Comparison of ENCODE assay signal across 33 cellular contexts in the genomic region with DNA sequence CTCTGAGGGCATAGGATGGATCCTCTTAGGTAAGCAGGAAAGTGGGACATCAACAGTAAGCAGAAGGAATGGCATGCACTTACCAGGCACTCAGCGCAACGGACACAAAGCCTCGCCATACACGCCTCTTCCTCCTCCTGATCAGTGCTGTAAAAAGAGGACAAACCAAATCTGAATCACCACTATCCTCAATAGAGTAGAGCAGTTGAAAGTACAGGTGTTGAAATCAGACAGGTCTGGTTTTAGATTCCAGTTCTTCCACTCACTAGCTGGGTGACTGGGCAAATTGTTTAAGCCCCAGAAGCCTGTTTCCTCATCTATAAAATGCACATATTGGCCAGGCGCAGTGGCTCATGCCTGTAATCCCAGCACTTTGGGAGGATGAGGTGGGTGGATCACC. TPM values are rescaled to one million over a fixed set of nuclear protein-coding genes. Genes with fewer than 3 reads are reported as not detected.
A peak's percentile ranks its signal among the peaks of the same experiment; 100 is the strongest.
DNase-seq lines count a peak whose midpoint lies in the region; ATAC-seq, FAIRE-seq and TF ChIP-seq lines count a peak whose summit lies in the region.
"Had no signal": no experiment of that assay in that cellular context is flagged by ENCODE, and none has a peak within 500 bp of the region (broad histone marks: within the 10 kb centered on the region; RNA-seq: fewer than 3 reads in every experiment).

No MANE protein-coding gene starts in this region.

- POLR2A ChIA-PET in PC-9 (lab: Charles Lee; ENCODE audit: unreplicated experiment): interaction anchor here (0.6 kb wide), 1 partner anchor 18 kb away, joined by 3 read pairs; no protein-coding TSS in a partner anchor

- TF ChIP-seq CTCF in PC-9 (conservative IDR thresholded peaks at IDR 0.05): no peak
- peak; percentile 17 for TF ChIP-seq CTCF in bronchial epithelial cell (IDR thresholded peaks at IDR 0.05; ENCODE audit: insufficient read depth, low read length, severe bottlenecking)
- no peak for TF ChIP-seq CTCF in type B pancreatic cell (conservative IDR thresholded peaks at IDR 0.05)

- intact Hi-C loops in PC-9 (cut with micrococcal nuclease; ENCODE audit: unreplicated experiment): loop anchor here (1.0 kb wide), 1 partner anchor 8 kb away; no protein-coding TSS in a partner anchor

- CTCF ChIA-PET in PC-9 (lab: Charles Lee): no interaction called here

- peak overlapping the region; percentile 50 for H3K4me3 Mint-ChIP-seq in activated T-cell treated with anti-CD3 and anti-CD28 coated beads, Interleukin-2, amount 50 U/mL, for 24 hours
- H3K4me3 Mint-ChIP-seq in type B pancreatic cell: no peak overlapping the region
- H3K4me3 Mint-ChIP-seq: dendritic cell treated with granulocyte-macrophage colony-stimulating factor and Interleukin-4, amounts not matched to agents 40 ng/mL and 50 ng/mL, for 4 days; naive B cell; stimulated activated naive B cell treated with anti-CD40 and anti-IgM and Interleukin-4, amounts not matched to agents 10 μg/mL and 1 μg/mL and 100 μg/mL, for 72 hours; WTC11 had no signal

- H2AFZ ChIP-seq in PC-9: no peak overlapping the region

- H3K4me2 ChIP-seq in PC-9: peak overlapping the region; percentile 42
- H3K4me2 ChIP-seq: BLaER1, KMS-11, SK-N-SH had no signal

- no TSS peak for BruUV-seq in PC-9 (replicated peaks; lab: Mats Ljungman, UMichigan)

- peaks cover 33% of the 10 kb centered on the region for H3K4me1 ChIP-seq in PC-9 (replicated peaks; ENCODE audit: insufficient read depth)
- H3K4me1 ChIP-seq: transverse colon had no signal

- H3K4me3 ChIP-seq in PC-9 (no peak overlapping the region), bronchial epithelial cell (ENCODE audit: low read depth, low read length) (no peak overlapping the region)
- H3K4me3 ChIP-seq: BLaER1, heart left ventricle, skin epidermis, transverse colon had no signal

- peaks cover 2% of the 10 kb centered on the region for H3K9me3 Mint-ChIP-seq in activated T-cell treated with anti-CD3 and anti-CD28 coated beads, Interleukin-2, amount 50 U/mL, for 24 hours
- no peaks in the 10 kb centered on the region for H3K9me3 Mint-ChIP-seq in type B pancreatic cell
- H3K9me3 Mint-ChIP-seq: dendritic cell treated with granulocyte-macrophage colony-stimulating factor and Interleukin-4, amounts not matched to agents 40 ng/mL and 50 ng/mL, for 4 days; naive B cell; stimulated activated naive B cell treated with anti-CD40 and anti-IgM and Interleukin-4, amounts not matched to agents 10 μg/mL and 1 μg/mL and 100 μg/mL, for 72 hours; WTC11 had no signal

- peaks cover 26% of the 10 kb centered on the region for H3K36me3 Mint-ChIP-seq in activated T-cell treated with anti-CD3 and anti-CD28 coated beads, Interleukin-2, amount 50 U/mL, for 24 hours (ENCODE audit: low read depth)
- no peaks in the 10 kb centered on the region for H3K36me3 Mint-ChIP-seq in type B pancreatic cell
- H3K36me3 Mint-ChIP-seq: WTC11 had no signal

- H3K27me3 ChIP-seq in PC-9 (ENCODE audit: insufficient read depth, low read depth) (no peaks in the 10 kb centered on the region), bronchial epithelial cell (ENCODE audit: control insufficient read depth, insufficient read depth, low read length) (no peaks in the 10 kb centered on the region)
- H3K27me3 ChIP-seq: BLaER1, heart left ventricle, transverse colon had no signal

- H3K27ac Mint-ChIP-seq in activated T-cell treated with anti-CD3 and anti-CD28 coated beads, Interleukin-2, amount 50 U/mL, for 24 hours: peak overlapping the region; percentile 95
- peak overlapping the region; percentile 60 for H3K27ac Mint-ChIP-seq in type B pancreatic cell
- H3K27ac Mint-ChIP-seq: naive B cell; stimulated activated naive B cell treated with anti-CD40 and anti-IgM and Interleukin-4, amounts not matched to agents 10 μg/mL and 1 μg/mL and 100 μg/mL, for 72 hours; WTC11 had no signal

- no peaks in the 10 kb centered on the region for H3K27me3 Mint-ChIP-seq in activated T-cell treated with anti-CD3 and anti-CD28 coated beads, Interleukin-2, amount 50 U/mL, for 24 hours
- peaks cover 3% of the 10 kb centered on the region for H3K27me3 Mint-ChIP-seq in type B pancreatic cell
- H3K27me3 Mint-ChIP-seq: dendritic cell treated with granulocyte-macrophage colony-stimulating factor and Interleukin-4, amounts not matched to agents 40 ng/mL and 50 ng/mL, for 4 days; naive B cell; stimulated activated naive B cell treated with anti-CD40 and anti-IgM and Interleukin-4, amounts not matched to agents 10 μg/mL and 1 μg/mL and 100 μg/mL, for 72 hours had no signal

- no peaks in the 10 kb centered on the region for H3K9me3 ChIP-seq in PC-9 (ENCODE audit: insufficient read depth, low read depth)
- H3K9me3 ChIP-seq: BLaER1, heart left ventricle, SK-N-SH, transverse colon had no signal

- peaks cover 24% of the 10 kb centered on the region for H3F3A ChIP-seq in PC-9 (ENCODE audit: insufficient read depth, low read depth)

- peak; percentile 98 for FAIRE-seq in bronchial epithelial cell (lab: Jason Lieb, UNC)
- FAIRE-seq: D721Med had no signal

- peaks cover 60% of the 10 kb centered on the region for H3K4me1 Mint-ChIP-seq in activated T-cell treated with anti-CD3 and anti-CD28 coated beads, Interleukin-2, amount 50 U/mL, for 24 hours (ENCODE audit: low read depth)
- no peaks in the 10 kb centered on the region for H3K4me1 Mint-ChIP-seq in type B pancreatic cell (ENCODE audit: unreplicated experiment)

- ATAC-seq in HG03469 (IDR thresholded peaks at IDR 0.05; ENCODE audit: unreplicated experiment) (no peak), GM21619 (IDR thresholded peaks at IDR 0.05; ENCODE audit: unreplicated experiment) (no peak)
- ATAC-seq: heart left ventricle; left cardiac atrium; stimulated activated naive B cell treated with anti-CD40 and anti-IgM and Interleukin-4, amounts not matched to agents 10 μg/mL and 1 μg/mL and 100 μg/mL, for 72 hours; WTC11 had no signal

- H3K27ac ChIP-seq in PC-9: peak overlapping the region; percentile 85
- H3K27ac ChIP-seq: BLaER1, KMS-11, transverse colon had no signal

- H3K9me2 ChIP-seq in PC-9 (ENCODE audit: insufficient read depth): no peaks in the 10 kb centered on the region
- H3K9me2 ChIP-seq: SK-N-SH had no signal

- no peaks in the 10 kb centered on the region for H3K79me2 ChIP-seq in PC-9 (ENCODE audit: low read depth)

- H3K36me3 ChIP-seq in PC-9 (ENCODE audit: low read depth) (peaks cover 19% of the 10 kb centered on the region), bronchial epithelial cell (ENCODE audit: control insufficient read depth, insufficient read depth, low read length) (peaks cover 4% of the 10 kb centered on the region)
- H3K36me3 ChIP-seq: BLaER1 had no signal

- no peak for DNase-seq in activated T-cell treated with anti-CD3 and anti-CD28 coated beads, Interleukin-2, amount 50 U/mL, for 24 hours
- DNase-seq in activated T-cell treated with anti-CD3 and anti-CD28 coated beads, Interleukin-2, amount 50 U/mL, for 48 hours: no peak
- DNase-seq in PC-9: peak; percentile 37 to 99
- peak; percentile 89 for DNase-seq in bronchial epithelial cell (ENCODE audit: low read depth)
- no peak for DNase-seq in type B pancreatic cell (ENCODE audit: extremely low spot score, unreplicated experiment)
- no peak for DNase-seq in germinal center (ENCODE audit: low spot score)
- DNase-seq: ACHN; activated CD8-positive, alpha-beta memory T cell treated with anti-CD3 and anti-CD28 coated beads for 24 hours; activated gamma-delta T cell; anterior cingulate cortex; caudate nucleus; heart left ventricle; left cardiac atrium; mesendoderm; MV-4-11; naive B cell; NCI-H1694; NCI-H2171 treated with DMSO at 0.1 percent for 48 hours; NCI-H526; occipital lobe; SK-N-SH; stimulated activated naive B cell treated with anti-CD40 and anti-IgM and Interleukin-4, amounts not matched to agents 10 μg/mL and 1 μg/mL and 100 μg/mL, for 72 hours; T1000; transverse colon had no signal

- H4K20me1 ChIP-seq in PC-9 (ENCODE audit: insufficient read depth): no peaks in the 10 kb centered on the region
- H4K20me1 ChIP-seq: BLaER1 had no signal

RNA-seq across cellular contexts. Expression of gene JAML, which starts 8.6 kb away (rescaled TPM):
- total RNA-seq in PC-9 (2021) (not detected in 2 replicates), bronchial epithelial cell (0.13 TPM in 1 of 2 replicates, not detected in the other), type B pancreatic cell (ENCODE audit: low replicate concordance) (0.19 and 0.57 TPM in 2 replicates)
- total RNA-seq: G401 had no signal

RNA-seq across cellular contexts. Expression of gene MPZL3, which starts 18.8 kb away (rescaled TPM):
- 13.4 and 16.8 TPM in 2 replicates for total RNA-seq in PC-9 (2021)
- 34.8 and 81.4 TPM in 2 replicates for total RNA-seq in bronchial epithelial cell
- total RNA-seq in type B pancreatic cell (ENCODE audit: low replicate concordance): 10.2 and 32.1 TPM in 2 replicates
- total RNA-seq: G401 had no signal

RNA-seq across cellular contexts. Expression of gene MPZL2, which starts 30.7 kb away (rescaled TPM):
- total RNA-seq in PC-9 (2021): 39.4 and 43.1 TPM in 2 replicates
- 38.7 and 79.2 TPM in 2 replicates for total RNA-seq in bronchial epithelial cell
- total RNA-seq in type B pancreatic cell (ENCODE audit: low replicate concordance): 32.7 and 113 TPM in 2 replicates
- total RNA-seq: G401 had no signal

RNA-seq across cellular contexts. Expression of gene SCN2B, which starts 56.9 kb away (rescaled TPM):
- total RNA-seq in PC-9 (2021) (not detected in 2 replicates), bronchial epithelial cell (under 0.01 and 0.13 TPM in 2 replicates), type B pancreatic cell (ENCODE audit: low replicate concordance) (2.8 TPM in 1 of 2 replicates, not detected in the other)

Comparison
In these comparisons a context has a peak if more than half of its experiments do, and no peak if none do; other contexts are left out.
1. DNase-seq: peak in PC-9 (2 of 2) and bronchial epithelial cell (single experiment); none in activated T-cell treated with anti-CD3 and anti-CD28 coated beads, Interleukin-2, amount 50 U/mL, for 24 hours (single experiment), activated T-cell treated with anti-CD3 and anti-CD28 coated beads, Interleukin-2, amount 50 U/mL, for 48 hours (0 of 2), type B pancreatic cell (single experiment) and germinal center (single experiment).